8 cellular contexts compared by ENCODE assay signal in genomic region chr17:46193626-46194392, GRCh38. TPM values are rescaled to one million over a fixed set of nuclear protein-coding genes. Genes with fewer than 3 reads are reported as not detected.
DNase-seq lines count a peak whose midpoint lies in the region; ATAC-seq and TF ChIP-seq lines count a peak whose summit lies in the region.

No MANE protein-coding gene starts in this region.

- no peak for TF ChIP-seq RAD21 in Ishikawa (IDR thresholded peaks at IDR 0.05; ENCODE audit: low read depth)

- no peak for TF ChIP-seq EP300 in Ishikawa (IDR thresholded peaks at IDR 0.05; ENCODE audit: borderline replicate concordance)

- no peaks in the 10 kb centered on the region for H3K27me3 ChIP-seq in esophagus (ENCODE audit: control insufficient read depth in 1 of 2, insufficient read depth in 2 of 2, low read length in 2 of 2)
- no peaks in the 10 kb centered on the region for H3K27me3 ChIP-seq in mucosa of stomach (ENCODE audit: control insufficient read depth, insufficient read depth, low read length)

- H3K36me3 ChIP-seq in esophagus (ENCODE audit: control insufficient read depth in 2 of 2, insufficient read depth in 2 of 2, low read length in 1 of 2) (no peaks in the 10 kb centered on the region), mucosa of stomach (ENCODE audit: control insufficient read depth, insufficient read depth, low read length) (no peaks in the 10 kb centered on the region)

- peak overlapping the region; percentile 99 for H3K27ac ChIP-seq in esophagus (ENCODE audit: low read depth in 2 of 2, low read length in 1 of 2)

- H3K9me3 ChIP-seq in esophagus (ENCODE audit: control insufficient read depth in 2 of 2, insufficient read depth in 1 of 2, low read depth in 1 of 2, low read length in 1 of 2) (no peaks in the 10 kb centered on the region), mucosa of stomach (ENCODE audit: control insufficient read depth, low read length) (no peaks in the 10 kb centered on the region)

- 1% methylated on average over 56 to 60 of the region's 60 CpGs for WGBS in esophagus, 2 donors

- DNase-seq in DMS153 (lab: John Stamatoyannopoulos, UW): peak; percentile 84
- peak; percentile 89 for DNase-seq in OCI-M2 (lab: John Stamatoyannopoulos, UW; ENCODE audit: unreplicated experiment)
- peak; percentile 88 for DNase-seq in activated T-cell treated with anti-CD3 and anti-CD28 coated beads, Interleukin-2, amount 50 U/mL, for 1 hour
- peak; percentile 80 to 84 for DNase-seq in stimulated activated CD8-positive, alpha-beta memory T cell treated with anti-CD3 and anti-CD28 coated beads, Interleukin-4, amount 100 ng/mL, for 4 hours (ENCODE audit: low read depth in 2 of 2, low spot score in 1 of 2)

- ATAC-seq in GM21576 (IDR thresholded peaks at IDR 0.05; ENCODE audit: unreplicated experiment): peak; percentile 60

- H3K4me3 ChIP-seq in esophagus (ENCODE audit: low read depth in 1 of 2, low read length in 2 of 2): peak overlapping the region; percentile 90 to 94
- peak overlapping the region; percentile 80 for H3K4me3 ChIP-seq in mucosa of stomach (ENCODE audit: low read length)

- H3K9ac ChIP-seq in mucosa of stomach (ENCODE audit: low read length): peak overlapping the region; percentile 80

- peaks cover 0 to 4% of the 10 kb centered on the region in 2 donors for H3K4me1 ChIP-seq in esophagus (ENCODE audit: control insufficient read depth in 2 of 2, insufficient read depth in 2 of 2, low read length in 1 of 2)
- H3K4me1 ChIP-seq in mucosa of stomach (ENCODE audit: control insufficient read depth, insufficient read depth, low read length): peaks cover 32% of the 10 kb centered on the region

TF ChIP-seq in Ishikawa, 13 proteins besides CTCF, POLR2A, EP300 and RAD21:
- TF ChIP-seq TAF1 (IDR thresholded peaks at IDR 0.05; ENCODE audit: low read depth): peak; percentile 77
- peak; percentile 46; the same call in 1 of the 2 replicates for TF ChIP-seq CEBPB (IDR thresholded peaks at IDR 0.05)
- TF ChIP-seq USF1 (IDR thresholded peaks at IDR 0.05): no peak
- no peak for TF ChIP-seq ZBTB7A (IDR thresholded peaks at IDR 0.05; ENCODE audit: low read depth)
- TF ChIP-seq CREB1 (IDR thresholded peaks at IDR 0.05; ENCODE audit: low read depth): 0 out of 2 replicates have a peak, but pooled peaks have one; percentile 59
- TF ChIP-seq MAX (IDR thresholded peaks at IDR 0.05): no peak
- 0 out of 2 replicates have a peak, but pooled peaks have one; percentile 18 for TF ChIP-seq TCF12 (IDR thresholded peaks at IDR 0.05; ENCODE audit: low read depth)
- no peak for TF ChIP-seq REST (IDR thresholded peaks at IDR 0.05; ENCODE audit: low read depth)
- peak; percentile 76 for TF ChIP-seq YY1 (IDR thresholded peaks at IDR 0.05; ENCODE audit: low read depth)
- 0 out of 2 replicates have a peak, but pooled peaks have one; percentile 19 for TF ChIP-seq NFIC (IDR thresholded peaks at IDR 0.05)
- no peak for TF ChIP-seq EGR1 (IDR thresholded peaks at IDR 0.05)

RNA-seq across cellular contexts. Expression of gene KANSL1, which starts 0.6 kb away (rescaled TPM):
- 10 to 100 TPM; 14.6 to 25.4 TPM for polyA plus RNA-seq in esophagus

Comparison
In these comparisons a context has a peak if more than half of its experiments do, and no peak if none do; other contexts are left out.
1. Peak in every context shown above with its lines: DNase-seq, ATAC-seq, H3K4me3 ChIP-seq and H3K27ac ChIP-seq.